ENCODE assay signal across 1 cellular context in genomic region chr7:76166404-76167255, GRCh38.
TF ChIP-seq lines count a peak whose summit lies in the region.

No MANE protein-coding gene starts in this region.

TF ChIP-seq in HEK293, 187 proteins besides CTCF, POLR2A, EP300 and RAD21 (continued from another document and continues in another):
- TF ChIP-seq ZBTB26 (tag by site-specific recombination; optimal IDR thresholded peaks at IDR 0.05) (peak; percentile 78), ZNF473 (tag by site-specific recombination; IDR thresholded peaks at IDR 0.05) (no peak), MEIS1 (CRISPR knock-in tag; IDR thresholded peaks at IDR 0.05; ENCODE audit: borderline replicate concordance) (no peak), ZNF114 (tag by site-specific recombination; IDR thresholded peaks at IDR 0.05) (no peak), PRDM2 (tag by site-specific recombination; IDR thresholded peaks at IDR 0.05; ENCODE audit: borderline replicate concordance) (no peak), ZNF549 (tag by site-specific recombination; IDR thresholded peaks at IDR 0.05) (no peak), TSHZ1 (tag by site-specific recombination; IDR thresholded peaks at IDR 0.05; ENCODE audit: borderline replicate concordance) (no peak), ZBTB44 (tag by site-specific recombination; IDR thresholded peaks at IDR 0.05) (no peak), ZNF302 (tag by site-specific recombination; IDR thresholded peaks at IDR 0.05; ENCODE audit: low read depth) (no peak), ZNF404 (tag by site-specific recombination; IDR thresholded peaks at IDR 0.05) (no peak), ZNF121 (tag by site-specific recombination; IDR thresholded peaks at IDR 0.05) (no peak), ZNF677 (tag by site-specific recombination; IDR thresholded peaks at IDR 0.05) (no peak), SETDB1 (IDR thresholded peaks at IDR 0.05; ENCODE audit: insufficient read length, low read length) (no peak), ZNF571 (tag by site-specific recombination; IDR thresholded peaks at IDR 0.05) (no peak), GLIS2 (tag by site-specific recombination; IDR thresholded peaks at IDR 0.05) (no peak), BCL11A (tag by site-specific recombination; IDR thresholded peaks at IDR 0.05; ENCODE audit: low read depth) (0 out of 2 replicates have a peak, but pooled peaks have one; percentile 28), KLF17 (tag by site-specific recombination; IDR thresholded peaks at IDR 0.05) (peak; percentile 29; the same call in 1 of the 2 replicates), ZNF704 (tag by site-specific recombination; IDR thresholded peaks at IDR 0.05) (no peak), ZNF169 (tag by site-specific recombination; IDR thresholded peaks at IDR 0.05) (no peak), ZNF645 (tag by site-specific recombination; IDR thresholded peaks at IDR 0.05) (no peak), ZNF488 (tag by site-specific recombination; IDR thresholded peaks at IDR 0.05) (no peak), SP2 (tag by site-specific recombination; IDR thresholded peaks at IDR 0.05) (peak; percentile 75), ZNF2 (tag by site-specific recombination; IDR thresholded peaks at IDR 0.05) (no peak), ZNF391 (tag by site-specific recombination; IDR thresholded peaks at IDR 0.05; ENCODE audit: borderline replicate concordance, low read depth) (no peak), RBAK (tag by site-specific recombination; IDR thresholded peaks at IDR 0.05) (no peak), ZNF76 (tag by site-specific recombination; IDR thresholded peaks at IDR 0.05; ENCODE audit: borderline replicate concordance, low read depth) (no peak), ZXDB (tag by site-specific recombination; IDR thresholded peaks at IDR 0.05) (peak; percentile 40), ZNF341 (tag by site-specific recombination; IDR thresholded peaks at IDR 0.05; ENCODE audit: low read depth) (no peak), ZNF830 (tag by site-specific recombination; IDR thresholded peaks at IDR 0.05; ENCODE audit: low read depth) (no peak), ZNF843 (tag by site-specific recombination; IDR thresholded peaks at IDR 0.05) (no peak), HOXD13 (CRISPR knock-in tag; IDR thresholded peaks at IDR 0.05; ENCODE audit: borderline replicate concordance) (no peak), ZNF24 (tag by site-specific recombination; IDR thresholded peaks at IDR 0.05) (no peak), ZSCAN23 (tag by site-specific recombination; IDR thresholded peaks at IDR 0.05) (no peak), ZNF530 (tag by site-specific recombination; IDR thresholded peaks at IDR 0.05; ENCODE audit: low read depth) (no peak), ZNF629 (tag by site-specific recombination; IDR thresholded peaks at IDR 0.05) (peak; percentile 100), ZNF266 (tag by site-specific recombination; IDR thresholded peaks at IDR 0.05; ENCODE audit: low read depth) (no peak), ZNF626 (tag by site-specific recombination; IDR thresholded peaks at IDR 0.05) (no peak), SALL2 (tag by site-specific recombination; IDR thresholded peaks at IDR 0.05; ENCODE audit: borderline replicate concordance) (no peak), ZNF10 (tag by site-specific recombination; IDR thresholded peaks at IDR 0.05) (no peak), ZFP41 (tag by site-specific recombination; IDR thresholded peaks at IDR 0.05; ENCODE audit: borderline replicate concordance) (no peak), ZNF585B (tag by site-specific recombination; IDR thresholded peaks at IDR 0.05) (no peak), ZNF433 (tag by site-specific recombination; IDR thresholded peaks at IDR 0.05; ENCODE audit: low read depth) (no peak), ZNF146 (tag by site-specific recombination; IDR thresholded peaks at IDR 0.05) (no peak), ZNF768 (tag by site-specific recombination; IDR thresholded peaks at IDR 0.05) (no peak), ZNF280D (tag by site-specific recombination; IDR thresholded peaks at IDR 0.05) (no peak), ZNF701 (tag by site-specific recombination; IDR thresholded peaks at IDR 0.05) (no peak), ZNF19 (tag by site-specific recombination; IDR thresholded peaks at IDR 0.05; ENCODE audit: low read depth) (no peak)
